Comparison of ENCODE assay signal across 13 cellular contexts in the genomic region with DNA sequence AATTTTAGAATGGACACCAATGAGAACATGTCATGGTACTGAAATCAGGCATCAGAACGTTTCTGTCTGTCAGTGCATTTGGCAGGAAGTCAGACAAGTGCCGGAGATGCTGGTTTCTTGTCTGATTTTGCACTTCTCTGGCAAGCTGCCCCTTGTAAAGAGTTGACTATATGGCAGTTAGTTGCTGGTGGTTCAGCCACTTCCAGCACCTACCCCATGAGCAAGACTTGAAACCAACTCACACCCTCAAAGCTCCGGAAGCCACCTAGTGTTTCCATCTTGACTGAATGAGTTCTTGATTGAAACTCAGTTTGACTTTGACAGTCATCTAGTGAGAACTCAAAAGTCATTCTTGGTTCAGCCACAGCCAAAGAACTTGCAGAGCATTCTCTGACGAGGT.
DNase-seq lines count a peak whose midpoint lies in the region; ATAC-seq and TF ChIP-seq lines count a peak whose summit lies in the region.
"Had no signal": no experiment of that assay in that cellular context is flagged by ENCODE, and none has a peak within 500 bp of the region (broad histone marks: within the 10 kb centered on the region; RNA-seq: fewer than 3 reads in every experiment).

No MANE protein-coding gene starts in this region.

- peak; percentile 15 for DNase-seq in GM13977 (ENCODE audit: low spot score)
- peak; percentile 78 for DNase-seq in activated CD4-positive, alpha-beta T cell treated with anti-CD3 and anti-CD28 coated beads for 48 hours
- DNase-seq in activated naive CD4-positive, alpha-beta T cell treated with anti-CD3 and anti-CD28 coated beads, Interleukin-2, amount 50 U/mL, for 72 hours (ENCODE audit: low spot score in 2 of 2): peak; percentile 63 to 67
- peak; percentile 31 to 52 (median 32) for DNase-seq in stimulated activated CD4-positive, alpha-beta T cell treated with anti-CD3 and anti-CD28 coated beads, TNF-alpha, amount 100 ng/mL, for 24 hours (ENCODE audit: low read depth in 3 of 3)
- no peak for DNase-seq in DMS 273 treated with DMSO at 0.1 percent for 48 hours (lab: John Stamatoyannopoulos, UW)
- DNase-seq: anterior cingulate cortex, NCI-H1092, sigmoid colon, SW 1271, trophoblast cell had no signal

- peak; percentile 98 to 99 for ATAC-seq in activated naive CD4-positive, alpha-beta T cell treated with anti-CD3 and anti-CD28 coated beads, Interleukin-2, amount 50 U/mL, for 72 hours
- ATAC-seq in HG02763 (IDR thresholded peaks at IDR 0.05; ENCODE audit: unreplicated experiment) (no peak), HG03469 (IDR thresholded peaks at IDR 0.05; ENCODE audit: unreplicated experiment) (no peak), GM18909 (IDR thresholded peaks at IDR 0.05; ENCODE audit: poor library complexity, unreplicated experiment) (no peak)

- in situ Hi-C loops in GM13977 (cut with MboI; ENCODE audit: low pct_unique_long_range_greater_than_20kb, low sequenced_read_pairs, unreplicated experiment): no loop called here

- no peak for TF ChIP-seq CTCF in GM13977 (IDR thresholded peaks at IDR 0.05; ENCODE audit: extremely low read depth, insufficient read depth, missing control alignments)

- H3K27ac Mint-ChIP-seq in activated naive CD4-positive, alpha-beta T cell treated with anti-CD3 and anti-CD28 coated beads, Interleukin-2, amount 50 U/mL, for 72 hours: peak overlapping the region; percentile 87 to 91

- no peaks in the 10 kb centered on the region for H3K9me3 Mint-ChIP-seq in activated naive CD4-positive, alpha-beta T cell treated with anti-CD3 and anti-CD28 coated beads, Interleukin-2, amount 50 U/mL, for 72 hours

- H3K36me3 Mint-ChIP-seq in activated naive CD4-positive, alpha-beta T cell treated with anti-CD3 and anti-CD28 coated beads, Interleukin-2, amount 50 U/mL, for 72 hours: peaks cover 0 to 5% of the 10 kb centered on the region in 2 donors

Comparison
In these comparisons a context has a peak if more than half of its experiments do, and no peak if none do; other contexts are left out.
1. ATAC-seq: peak in activated naive CD4-positive, alpha-beta T cell treated with anti-CD3 and anti-CD28 coated beads, Interleukin-2, amount 50 U/mL, for 72 hours (2 of 2); none in HG02763 (single experiment), HG03469 (single experiment) and GM18909 (single experiment).